Comparison of ENCODE assay signal across 20 cellular contexts in genomic region chr10:71939861-71940474, GRCh38. TPM values are rescaled to one million over a fixed set of nuclear protein-coding genes. Genes with fewer than 3 reads are reported as not detected.
DNase-seq lines count a peak whose midpoint lies in the region; ATAC-seq and TF ChIP-seq lines count a peak whose summit lies in the region.
"Had no signal": no experiment of that assay in that cellular context is flagged by ENCODE, and none has a peak within 500 bp of the region (broad histone marks: within the 10 kb centered on the region; RNA-seq: fewer than 3 reads in every experiment).

No MANE protein-coding gene starts in this region.

- no peaks in the 10 kb centered on the region for H3K27me3 ChIP-seq in GM23338 (ENCODE audit: insufficient read depth)
- H3K27me3 ChIP-seq: sigmoid colon, vagina had no signal

- H3K79me2 ChIP-seq in GM23338 (replicated peaks; ENCODE audit: insufficient read depth): no peaks in the 10 kb centered on the region

- H3K4me2 ChIP-seq in GM23338: no peak overlapping the region

- no peak overlapping the region for H3K27ac Mint-ChIP-seq in GM23338
- peak overlapping the region; percentile 77 for H3K27ac Mint-ChIP-seq in activated T-helper 17 cell treated with anti-CD3 and anti-CD28 coated beads, Interleukin-2, amount 50 U/mL, for 72 hours
- H3K27ac Mint-ChIP-seq: activated naive CD8-positive, alpha-beta T cell treated with anti-CD3 and anti-CD28 coated beads, Interleukin-2, amount 10 ng/mL, durations not matched to agents 7 days and 5 days had no signal

- intact Hi-C loops in cardiac septum (cut with DNase I): no loop called here
- intact Hi-C loops in left ventricle myocardium superior (cut with micrococcal nuclease): no loop called here

- no peak overlapping the region for H2AFZ ChIP-seq in GM23338

- no peaks in the 10 kb centered on the region for H3K9me2 ChIP-seq in GM23338 (ENCODE audit: insufficient read depth)

- TF ChIP-seq CTCF in GM23338 (conservative IDR thresholded peaks at IDR 0.05; ENCODE audit: low read depth in 2 of 2): no peak

- H3K9me3 Mint-ChIP-seq in GM23338: peaks cover 21% of the 10 kb centered on the region; the same call in 2 of the 3 replicates
- peaks cover 13% of the 10 kb centered on the region for H3K9me3 Mint-ChIP-seq in activated T-helper 17 cell treated with anti-CD3 and anti-CD28 coated beads, Interleukin-2, amount 50 U/mL, for 72 hours

- no peak for ATAC-seq in left ventricle myocardium superior
- peak; percentile 54 for ATAC-seq in GM23338
- ATAC-seq in activated T-helper 17 cell treated with anti-CD3 and anti-CD28 coated beads, Interleukin-2, amount 50 U/mL, for 72 hours (replicated peaks): peak; percentile 89
- ATAC-seq in stimulated activated naive CD8-positive, alpha-beta T cell treated with anti-CD3 and anti-CD28 coated beads, Interleukin-15, Interleukin-2, amounts not matched to agents 100 U/mL and 50 U/mL, for 24 hours: peak; percentile 32

- H3K4me1 Mint-ChIP-seq in GM23338: no peaks in the 10 kb centered on the region
- H3K4me1 Mint-ChIP-seq in activated T-helper 17 cell treated with anti-CD3 and anti-CD28 coated beads, Interleukin-2, amount 50 U/mL, for 72 hours: peaks cover 22% of the 10 kb centered on the region
- H3K4me1 Mint-ChIP-seq: central memory CD8-positive, alpha-beta T cell had no signal

- H3K4me3 ChIP-seq in GM23338: no peak overlapping the region
- H3K4me3 ChIP-seq: sigmoid colon, vagina had no signal

- no peak overlapping the region for H3K4me3 Mint-ChIP-seq in GM23338
- peak overlapping the region; percentile 61 for H3K4me3 Mint-ChIP-seq in activated T-helper 17 cell treated with anti-CD3 and anti-CD28 coated beads, Interleukin-2, amount 50 U/mL, for 72 hours
- H3K4me3 Mint-ChIP-seq: activated naive CD8-positive, alpha-beta T cell treated with anti-CD3 and anti-CD28 coated beads, Interleukin-2, amount 10 ng/mL, durations not matched to agents 7 days and 5 days; central memory CD8-positive, alpha-beta T cell had no signal

- no peak overlapping the region for H3K27ac ChIP-seq in GM23338 (ENCODE audit: low read depth)
- H3K27ac ChIP-seq: RWPE1, sigmoid colon, vagina, VCaP had no signal

- peaks cover 6% of the 10 kb centered on the region for H3K27me3 Mint-ChIP-seq in GM23338 (ENCODE audit: insufficient read depth, low read depth, poor library complexity)
- H3K27me3 Mint-ChIP-seq in activated T-helper 17 cell treated with anti-CD3 and anti-CD28 coated beads, Interleukin-2, amount 50 U/mL, for 72 hours: peaks cover 6% of the 10 kb centered on the region
- H3K27me3 Mint-ChIP-seq: activated naive CD8-positive, alpha-beta T cell treated with anti-CD3 and anti-CD28 coated beads, Interleukin-2, amount 10 ng/mL, durations not matched to agents 7 days and 5 days had no signal

- no peaks in the 10 kb centered on the region for H3K36me3 ChIP-seq in GM23338 (ENCODE audit: insufficient read depth)
- H3K36me3 ChIP-seq: sigmoid colon, vagina had no signal

- no peaks in the 10 kb centered on the region; the same call in none of the 3 replicates for H3K36me3 Mint-ChIP-seq in GM23338 (ENCODE audit: low read depth)
- no peaks in the 10 kb centered on the region for H3K36me3 Mint-ChIP-seq in activated T-helper 17 cell treated with anti-CD3 and anti-CD28 coated beads, Interleukin-2, amount 50 U/mL, for 72 hours (ENCODE audit: low read depth)

- no peaks in the 10 kb centered on the region for H4K20me1 ChIP-seq in GM23338 (replicated peaks; ENCODE audit: insufficient read depth)

- no peaks in the 10 kb centered on the region for H3F3A ChIP-seq in GM23338 (replicated peaks; ENCODE audit: low read depth)

- DNase-seq in cardiac septum (ENCODE audit: low spot score) (peak; percentile 27), left ventricle myocardium superior (no peak), GM23338 (ENCODE audit: low spot score) (no peak), NCI-H128 (lab: John Stamatoyannopoulos, UW; ENCODE audit: unreplicated experiment) (no peak), NCI-H1436 (lab: John Stamatoyannopoulos, UW) (no peak)
- no peak for DNase-seq in stimulated activated naive CD8-positive, alpha-beta T cell treated with anti-CD3 and anti-CD28 coated beads, Interleukin-15, Interleukin-2, amounts not matched to agents 100 U/mL and 50 U/mL, for 24 hours
- DNase-seq: activated naive CD8-positive, alpha-beta T cell treated with anti-CD3 and anti-CD28 coated beads, Interleukin-2, amount 10 ng/mL, durations not matched to agents 7 days and 5 days; C1 segment of cervical spinal cord; DMS79 treated with DMSO at 0.1 percent for 48 hours; glutamatergic neuron; NCI-H1092; NCI-H2081 treated with DMSO at 0.1 percent for 48 hours; NCI-H345; NCI-H748 treated with DMSO at 0.1 percent for 48 hours; sigmoid colon had no signal

- no peaks in the 10 kb centered on the region for H3K4me1 ChIP-seq in GM23338 (ENCODE audit: insufficient read depth)
- H3K4me1 ChIP-seq: sigmoid colon, vagina had no signal

TF ChIP-seq in GM23338, 12 proteins besides CTCF, POLR2A, EP300 and RAD21 (continues in another document):
- TF ChIP-seq ZNF331 (CRISPR knock-in tag; IDR thresholded peaks at IDR 0.05; ENCODE audit: low read depth) (no peak), EZH2 (IDR thresholded peaks at IDR 0.05; ENCODE audit: low read depth, unreplicated experiment) (no peak), ZNF114 (CRISPR knock-in tag; IDR thresholded peaks at IDR 0.05) (no peak), JUNB (IDR thresholded peaks at IDR 0.05; ENCODE audit: unreplicated experiment) (no peak), POLR2AphosphoS5 (IDR thresholded peaks at IDR 0.05; ENCODE audit: low read depth) (no peak)
- TF ChIP-seq, protein P1, sequence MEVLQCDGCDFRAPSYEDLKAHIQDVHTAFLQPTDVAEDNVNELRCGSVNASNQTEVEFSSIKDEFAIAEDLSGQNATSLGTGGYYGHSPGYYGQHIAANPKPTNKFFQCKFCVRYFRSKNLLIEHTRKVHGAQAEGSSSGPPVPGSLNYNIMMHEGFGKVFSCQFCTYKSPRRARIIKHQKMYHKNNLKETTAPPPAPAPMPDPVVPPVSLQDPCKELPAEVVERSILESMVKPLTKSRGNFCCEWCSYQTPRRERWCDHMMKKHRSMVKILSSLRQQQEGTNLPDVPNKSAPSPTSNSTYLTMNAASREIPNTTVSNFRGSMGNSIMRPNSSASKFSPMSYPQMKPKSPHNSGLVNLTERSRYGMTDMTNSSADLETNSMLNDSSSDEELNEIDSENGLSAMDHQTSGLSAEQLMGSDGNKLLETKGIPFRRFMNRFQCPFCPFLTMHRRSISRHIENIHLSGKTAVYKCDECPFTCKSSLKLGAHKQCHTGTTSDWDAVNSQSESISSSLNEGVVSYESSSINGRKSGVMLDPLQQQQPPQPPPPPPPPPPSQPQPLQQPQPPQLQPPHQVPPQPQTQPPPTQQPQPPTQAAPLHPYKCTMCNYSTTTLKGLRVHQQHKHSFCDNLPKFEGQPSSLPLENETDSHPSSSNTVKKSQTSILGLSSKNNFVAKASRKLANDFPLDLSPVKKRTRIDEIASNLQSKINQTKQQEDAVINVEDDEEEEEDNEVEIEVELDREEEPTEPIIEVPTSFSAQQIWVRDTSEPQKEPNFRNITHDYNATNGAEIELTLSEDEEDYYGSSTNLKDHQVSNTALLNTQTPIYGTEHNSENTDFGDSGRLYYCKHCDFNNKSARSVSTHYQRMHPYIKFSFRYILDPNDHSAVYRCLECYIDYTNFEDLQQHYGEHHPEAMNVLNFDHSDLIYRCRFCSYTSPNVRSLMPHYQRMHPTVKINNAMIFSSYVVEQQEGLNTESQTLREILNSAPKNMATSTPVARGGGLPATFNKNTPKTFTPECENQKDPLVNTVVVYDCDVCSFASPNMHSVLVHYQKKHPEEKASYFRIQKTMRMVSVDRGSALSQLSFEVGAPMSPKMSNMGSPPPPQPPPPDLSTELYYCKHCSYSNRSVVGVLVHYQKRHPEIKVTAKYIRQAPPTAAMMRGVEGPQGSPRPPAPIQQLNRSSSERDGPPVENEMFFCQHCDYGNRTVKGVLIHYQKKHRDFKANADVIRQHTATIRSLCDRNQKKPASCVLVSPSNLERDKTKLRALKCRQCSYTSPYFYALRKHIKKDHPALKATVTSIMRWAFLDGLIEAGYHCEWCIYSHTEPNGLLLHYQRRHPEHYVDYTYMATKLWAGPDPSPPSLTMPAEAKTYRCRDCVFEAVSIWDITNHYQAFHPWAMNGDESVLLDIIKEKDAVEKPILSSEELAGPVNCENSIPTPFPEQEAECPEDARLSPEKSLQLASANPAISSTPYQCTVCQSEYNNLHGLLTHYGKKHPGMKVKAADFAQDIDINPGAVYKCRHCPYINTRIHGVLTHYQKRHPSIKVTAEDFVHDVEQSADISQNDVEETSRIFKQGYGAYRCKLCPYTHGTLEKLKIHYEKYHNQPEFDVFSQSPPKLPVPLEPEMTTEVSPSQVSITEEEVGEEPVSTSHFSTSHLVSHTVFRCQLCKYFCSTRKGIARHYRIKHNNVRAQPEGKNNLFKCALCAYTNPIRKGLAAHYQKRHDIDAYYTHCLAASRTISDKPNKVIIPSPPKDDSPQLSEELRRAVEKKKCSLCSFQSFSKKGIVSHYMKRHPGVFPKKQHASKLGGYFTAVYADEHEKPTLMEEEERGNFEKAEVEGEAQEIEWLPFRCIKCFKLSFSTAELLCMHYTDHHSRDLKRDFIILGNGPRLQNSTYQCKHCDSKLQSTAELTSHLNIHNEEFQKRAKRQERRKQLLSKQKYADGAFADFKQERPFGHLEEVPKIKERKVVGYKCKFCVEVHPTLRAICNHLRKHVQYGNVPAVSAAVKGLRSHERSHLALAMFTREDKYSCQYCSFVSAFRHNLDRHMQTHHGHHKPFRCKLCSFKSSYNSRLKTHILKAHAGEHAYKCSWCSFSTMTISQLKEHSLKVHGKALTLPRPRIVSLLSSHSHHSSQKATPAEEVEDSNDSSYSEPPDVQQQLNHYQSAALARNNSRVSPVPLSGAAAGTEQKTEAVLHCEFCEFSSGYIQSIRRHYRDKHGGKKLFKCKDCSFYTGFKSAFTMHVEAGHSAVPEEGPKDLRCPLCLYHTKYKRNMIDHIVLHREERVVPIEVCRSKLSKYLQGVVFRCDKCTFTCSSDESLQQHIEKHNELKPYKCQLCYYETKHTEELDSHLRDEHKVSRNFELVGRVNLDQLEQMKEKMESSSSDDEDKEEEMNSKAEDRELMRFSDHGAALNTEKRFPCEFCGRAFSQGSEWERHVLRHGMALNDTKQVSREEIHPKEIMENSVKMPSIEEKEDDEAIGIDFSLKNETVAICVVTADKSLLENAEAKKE (CRISPR knock-in tag; IDR thresholded peaks at IDR 0.05): no peak

RNA-seq across cellular contexts. Expression of gene CHST3, which starts 24.2 kb away (rescaled TPM):
- total RNA-seq in cardiac septum (24.4 TPM), left ventricle myocardium superior (18.5 TPM)
- total RNA-seq in GM23338 (2014; rRNA removed; shearing (Covaris generic)): 6.8 and 8.3 TPM in 2 replicates
- 0.94 and 1.1 TPM in 2 replicates for polyA plus RNA-seq in GM23338 (2016; fragmentation: Nextera tagmentation; extraction: Ambion mirVana)
- total RNA-seq in activated T-helper 17 cell treated with anti-CD3 and anti-CD28 coated beads, Interleukin-2, amount 50 U/mL, for 72 hours: under 1 TPM in 1 of 2 donors, not detected in 1; 0.19 TPM
- total RNA-seq: activated naive CD8-positive, alpha-beta T cell treated with anti-CD3 and anti-CD28 coated beads, Interleukin-2, amount 10 ng/mL, durations not matched to agents 7 days and 5 days had no signal
